In the genomic region with DNA sequence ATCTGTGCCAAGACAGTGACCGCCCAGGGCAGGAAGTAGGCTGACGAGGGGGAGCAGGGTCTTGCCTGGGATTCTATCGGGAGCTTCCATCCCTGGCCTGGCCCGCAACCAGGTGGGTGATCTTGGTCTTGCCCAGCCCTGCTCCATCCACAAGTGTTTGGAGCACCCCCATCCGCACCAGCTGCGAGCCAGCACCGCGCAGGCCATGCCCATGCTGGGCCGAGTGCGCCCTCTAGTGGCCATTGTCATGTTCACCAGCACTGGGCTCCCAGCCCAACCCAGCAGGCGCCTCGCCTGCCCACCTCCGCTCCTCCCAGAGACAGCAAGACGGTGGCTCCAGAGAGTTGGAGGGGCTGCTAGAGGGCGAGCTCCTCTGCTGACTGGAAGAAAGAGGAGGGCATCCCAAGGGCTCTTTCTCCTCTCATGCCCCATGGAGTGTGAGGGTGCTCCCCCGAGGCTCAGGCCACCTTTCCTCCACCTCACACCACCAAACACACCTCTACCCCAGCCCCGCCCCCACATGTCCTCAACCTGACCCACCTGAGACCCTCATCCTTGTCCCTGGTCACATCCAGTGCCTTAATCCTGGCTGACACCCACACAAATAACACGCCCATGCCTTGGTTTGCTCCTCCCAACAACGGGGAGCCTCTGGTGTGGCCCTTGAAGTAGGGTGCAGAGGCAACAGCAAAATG, we compare ENCODE assay signal across 8 cellular contexts. TPM values are rescaled to one million over a fixed set of nuclear protein-coding genes. Genes with fewer than 3 reads are reported as not detected.
DNase-seq lines count a peak whose midpoint lies in the region; ATAC-seq and TF ChIP-seq lines count a peak whose summit lies in the region.

No MANE protein-coding gene starts in this region.

- H3K27ac ChIP-seq in HL-60 (replicated peaks): no peak overlapping the region
- no peak overlapping the region for H3K27ac ChIP-seq in OCI-LY3 (ENCODE audit: low read length)

- H3K27ac Mint-ChIP-seq in Caco-2 (ENCODE audit: unreplicated experiment): no peak overlapping the region
- H3K27ac Mint-ChIP-seq in naive B cell: peak overlapping the region in 3 of 6 donors; percentile 28 to 56 (median 37)
- no peak overlapping the region for H3K27ac Mint-ChIP-seq in stimulated activated effector memory CD8-positive, alpha-beta T cell treated with anti-CD3 and anti-CD28 coated beads, Interleukin-12 subunit alpha, Interleukin-12 subunit beta, amount 100 ng/mL, for 72 hours

- no peaks in the 10 kb centered on the region for H3K79me2 ChIP-seq in OCI-LY3 (ENCODE audit: low read length)

- H3K27me3 ChIP-seq in Caco-2 (replicated peaks; ENCODE audit: control insufficient read depth, insufficient read depth, low read length) (no peaks in the 10 kb centered on the region), HL-60 (ENCODE audit: insufficient read depth, poor library complexity, severe bottlenecking) (no peaks in the 10 kb centered on the region), OCI-LY3 (ENCODE audit: low read depth, low read length) (no peaks in the 10 kb centered on the region)

- H3K27me3 Mint-ChIP-seq in Caco-2 (ENCODE audit: insufficient read depth, unreplicated experiment) (peaks cover 3% of the 10 kb centered on the region), naive B cell (no peaks in the 10 kb centered on the region)

- H2AFZ ChIP-seq in OCI-LY3 (ENCODE audit: low read depth, low read length): peak overlapping the region; percentile 85

- DNase-seq in Caco-2: peak; percentile 65 to 82
- DNase-seq in HL-60 (ENCODE audit: low read depth in 1 of 2, low spot score in 1 of 2): peak; percentile 45 to 71
- DNase-seq in activated T-cell treated with anti-CD3 and anti-CD28 coated beads for 24 hours (ENCODE audit: low read depth): peak; percentile 71
- DNase-seq in naive B cell: peak; percentile 69
- DNase-seq in stimulated activated effector memory CD8-positive, alpha-beta T cell treated with anti-CD3 and anti-CD28 coated beads, Interleukin-12 subunit alpha, Interleukin-12 subunit beta, amount 100 ng/mL, for 72 hours (ENCODE audit: low spot score in 2 of 2): peak; percentile 77 to 86

- H3K4me2 ChIP-seq in OCI-LY3 (ENCODE audit: low read length): peak overlapping the region; percentile 65

- H3K9me3 ChIP-seq in Caco-2 (no peaks in the 10 kb centered on the region), OCI-LY3 (ENCODE audit: insufficient read depth, low read length) (no peaks in the 10 kb centered on the region)

- 0 out of 2 replicates have a peak overlapping the region, but pooled peaks have one; percentile 17 for H3K9ac ChIP-seq in OCI-LY3 (ENCODE audit: low read length)

- BruUV-seq in Caco-2 (replicated peaks; lab: Mats Ljungman, UMichigan): no TSS peak

- POLR2A ChIA-PET in Caco-2 (lab: Charles Lee): no interaction called here

- H3K36me3 ChIP-seq in Caco-2 (ENCODE audit: control insufficient read depth, insufficient read depth, low read length) (no peaks in the 10 kb centered on the region), OCI-LY3 (replicated peaks; ENCODE audit: low read depth, low read length) (no peaks in the 10 kb centered on the region)

- H3K36me3 Mint-ChIP-seq in Caco-2 (ENCODE audit: insufficient read depth, unreplicated experiment): no peaks in the 10 kb centered on the region
- no peaks in the 10 kb centered on the region for H3K36me3 Mint-ChIP-seq in naive B cell
- no peaks in the 10 kb centered on the region for H3K36me3 Mint-ChIP-seq in stimulated activated effector memory CD8-positive, alpha-beta T cell treated with anti-CD3 and anti-CD28 coated beads, Interleukin-12 subunit alpha, Interleukin-12 subunit beta, amount 100 ng/mL, for 72 hours

- H3K4me1 Mint-ChIP-seq in Caco-2 (ENCODE audit: low read depth, unreplicated experiment): no peaks in the 10 kb centered on the region
- H3K4me1 Mint-ChIP-seq in naive B cell: peaks cover 0 to 8% (median 0%) of the 10 kb centered on the region in 3 donors
- H3K4me1 Mint-ChIP-seq in stimulated activated effector memory CD8-positive, alpha-beta T cell treated with anti-CD3 and anti-CD28 coated beads, Interleukin-12 subunit alpha, Interleukin-12 subunit beta, amount 100 ng/mL, for 72 hours: no peaks in the 10 kb centered on the region

- TF ChIP-seq CTCF in Caco-2 (IDR thresholded peaks at IDR 0.05; ENCODE audit: insufficient read depth in 1 of 2, low read depth in 1 of 2, low read length in 1 of 2, severe bottlenecking in 1 of 2, unreplicated experiment in 1 of 2) (peak; percentile 68 to 78), HL-60 (IDR thresholded peaks at IDR 0.05; ENCODE audit: insufficient read depth, low read length) (peak; percentile 8), OCI-LY3 (IDR thresholded peaks at IDR 0.05; ENCODE audit: low read depth, low read length) (peak; percentile 76)

- H3K9me3 Mint-ChIP-seq in Caco-2 (ENCODE audit: unreplicated experiment) (no peaks in the 10 kb centered on the region), naive B cell (no peaks in the 10 kb centered on the region)
- H3K9me3 Mint-ChIP-seq in stimulated activated effector memory CD8-positive, alpha-beta T cell treated with anti-CD3 and anti-CD28 coated beads, Interleukin-12 subunit alpha, Interleukin-12 subunit beta, amount 100 ng/mL, for 72 hours: no peaks in the 10 kb centered on the region

- no peak overlapping the region for H3K4me3 ChIP-seq in Caco-2 (ENCODE audit: low read depth, low read length)
- no peak overlapping the region for H3K4me3 ChIP-seq in HL-60 (replicated peaks; ENCODE audit: insufficient read depth, low read length)
- peak overlapping the region; percentile 59 for H3K4me3 ChIP-seq in OCI-LY3 (ENCODE audit: low read length)

- H3K4me1 ChIP-seq in Caco-2 (no peaks in the 10 kb centered on the region), OCI-LY3 (ENCODE audit: low read length) (peaks cover 4% of the 10 kb centered on the region; the same call in 1 of the 2 replicates)

- peak; percentile 85 for ATAC-seq in GM19467 (IDR thresholded peaks at IDR 0.05; ENCODE audit: unreplicated experiment)
- peak; percentile 85 for ATAC-seq in esophagus mucosa
- ATAC-seq in naive B cell (ENCODE audit: low read depth in 2 of 2): peak; percentile 96 to 98
- ATAC-seq in stimulated activated effector memory CD8-positive, alpha-beta T cell treated with anti-CD3 and anti-CD28 coated beads, Interleukin-12 subunit alpha, Interleukin-12 subunit beta, amount 100 ng/mL, for 72 hours: peak; percentile 97

- H4K20me1 ChIP-seq in OCI-LY3 (ENCODE audit: insufficient read depth, low read length): no peaks in the 10 kb centered on the region

- CTCF ChIA-PET in Caco-2 (lab: Charles Lee): interaction anchor here (0.5 to 2.3 kb wide), 4 partner anchors 37 to 201 kb away, joined by 3 to 23 read pairs (median 5); a partner anchor contains a TSS

- H3K4me3 Mint-ChIP-seq in Caco-2 (ENCODE audit: unreplicated experiment) (no peak overlapping the region), naive B cell (peak overlapping the region in 2 of 8 donors; percentile 4 to 12)
- H3K4me3 Mint-ChIP-seq in stimulated activated effector memory CD8-positive, alpha-beta T cell treated with anti-CD3 and anti-CD28 coated beads, Interleukin-12 subunit alpha, Interleukin-12 subunit beta, amount 100 ng/mL, for 72 hours: no peak overlapping the region

- intact Hi-C loops in Caco-2 (cut with micrococcal nuclease; ENCODE audit: unreplicated experiment): loop anchor here (1.0 to 5.0 kb wide), 3 partner anchors 37 to 470 kb away; a partner anchor contains a TSS

RNA-seq across cellular contexts. Expression of a gene that starts 9.8 kb away (rescaled TPM):
- total RNA-seq in Caco-2 (2022) (not detected in 2 replicates), esophagus mucosa (not detected)
- under 1 TPM in 1 of 6 donors, not detected in 5; 0.05 TPM for polyA plus RNA-seq in naive B cell (ENCODE audit: low read depth in 6 of 6)

RNA-seq across cellular contexts. Expression of a gene that starts 12.9 kb away (rescaled TPM):
- 9.0 and 9.9 TPM in 2 replicates for total RNA-seq in Caco-2 (2022)
- 29.3 TPM for total RNA-seq in esophagus mucosa
- not detected for polyA plus RNA-seq in naive B cell (ENCODE audit: low read depth in 6 of 6)

RNA-seq across cellular contexts. Expression of a gene that starts 37.3 kb away (rescaled TPM):
- total RNA-seq in Caco-2 (2022) (34.0 and 36.9 TPM in 2 replicates), esophagus mucosa (16.6 TPM)
- 10 to 100 TPM; 16.0 to 30.6 (median 19.3) TPM for polyA plus RNA-seq in naive B cell (ENCODE audit: low read depth in 6 of 6)

Comparison
In these comparisons a context has a peak if more than half of its experiments do, and no peak if none do; other contexts are left out.
1. CTCF ChIP-seq: peak in every context shown above with its lines; median percentile 76 in OCI-LY3; 73 in Caco-2; 8 in HL-60.